8 cellular contexts compared by ENCODE assay signal in genomic region chr4:38664704-38665401, GRCh38. TPM values are rescaled to one million over a fixed set of nuclear protein-coding genes. Genes with fewer than 3 reads are reported as not detected.
DNase-seq lines count a peak whose midpoint lies in the region; FAIRE-seq and TF ChIP-seq lines count a peak whose summit lies in the region.

No MANE protein-coding gene starts in this region.

- POLR2A ChIA-PET in A673 (lab: Charles Lee; ENCODE audit: low non-redundant PET): interaction anchor here (0.7 kb wide), 1 partner anchor 142 kb away, joined by 8 read pairs; no protein-coding TSS in a partner anchor

- H3K27ac ChIP-seq in A673 (ENCODE audit: low read depth, low read length, poor library complexity, severe bottlenecking) (peak overlapping the region; percentile 98), esophagus muscularis mucosa (replicated peaks in 1 of 4) (peak overlapping the region; percentile 99 to 100 (median 100)), muscle layer of colon (ENCODE audit: low read depth, low read length) (peak overlapping the region; percentile 95), transverse colon (peak overlapping the region; percentile 100)

- no TSS peak for BruUV-seq in A673 (replicated peaks; lab: Mats Ljungman, UMichigan)

- in situ Hi-C loops in transverse colon (cut with MboI; ENCODE audit: low pct_ligation_motif_present in 1 of 4, low pct_unique_long_range_greater_than_20kb in 1 of 4, low sequenced_read_pairs in 3 of 4): no loop called here

- DNase-seq in A673 (ENCODE audit: low spot score) (peak; percentile 69), GM19239 (ENCODE audit: insufficient read length, low spot score) (no peak), NCI-H510A treated with DMSO at 0.1 percent for 48 hours (lab: John Stamatoyannopoulos, UW) (peak; percentile 46), activated T-cell treated with anti-CD3 and anti-CD28 coated beads for 4 hours (peak; percentile 35), esophagus muscularis mucosa (ENCODE audit: extremely low spot score) (no peak), transverse colon (peak; percentile 72), NK-92 (lab: John Stamatoyannopoulos, UW; ENCODE audit: unreplicated experiment) (no peak)

- H3K27me3 ChIP-seq in A673 (replicated peaks; ENCODE audit: insufficient read depth, low read depth, low read length, poor library complexity): no peaks in the 10 kb centered on the region
- no peaks in the 10 kb centered on the region for H3K27me3 ChIP-seq in esophagus muscularis mucosa
- no peaks in the 10 kb centered on the region for H3K27me3 ChIP-seq in muscle layer of colon (ENCODE audit: control insufficient read depth in 1 of 2, insufficient read depth in 2 of 2, low read length in 2 of 2)
- no peaks in the 10 kb centered on the region for H3K27me3 ChIP-seq in transverse colon

- TF ChIP-seq CTCF in A673 (conservative IDR thresholded peaks at IDR 0.05; ENCODE audit: low read depth, low read length): no peak
- no peak for TF ChIP-seq CTCF in esophagus muscularis mucosa (IDR thresholded peaks at IDR 0.05)
- TF ChIP-seq CTCF in transverse colon (IDR thresholded peaks at IDR 0.05): peak in 1 of 5 experiments; percentile 23

- H3K4me1 ChIP-seq in A673 (ENCODE audit: insufficient read depth, low read length, poor library complexity, severe bottlenecking) (peaks cover 32% of the 10 kb centered on the region), esophagus muscularis mucosa (peaks cover 46 to 59% (median 57%) of the 10 kb centered on the region in 4 donors), muscle layer of colon (ENCODE audit: insufficient read depth, low read length) (peaks cover 35% of the 10 kb centered on the region), transverse colon (peaks cover 7 to 53% (median 39%) of the 10 kb centered on the region in 4 donors)

- H3K4me3 ChIP-seq in A673 (ENCODE audit: low read depth, low read length, poor library complexity, severe bottlenecking): peak overlapping the region; percentile 96
- H3K4me3 ChIP-seq in esophagus muscularis mucosa: peak overlapping the region; percentile 94 to 99 (median 96)
- peak overlapping the region; percentile 87 to 88 for H3K4me3 ChIP-seq in muscle layer of colon (ENCODE audit: low read depth in 1 of 2, low read length in 2 of 2)
- peak overlapping the region; percentile 89 to 99 (median 94) for H3K4me3 ChIP-seq in transverse colon

- no peak for TF ChIP-seq EP300 in esophagus muscularis mucosa (IDR thresholded peaks at IDR 0.05)
- TF ChIP-seq EP300 in transverse colon (IDR thresholded peaks at IDR 0.05; ENCODE audit: low read depth): no peak

- no peak for TF ChIP-seq POLR2A in esophagus muscularis mucosa (IDR thresholded peaks at IDR 0.05; ENCODE audit: low read depth)
- TF ChIP-seq POLR2A in transverse colon (IDR thresholded peaks at IDR 0.05): peak; percentile 73

- H3K9me3 ChIP-seq in A673 (ENCODE audit: low read depth, low read length, poor library complexity, severe bottlenecking) (no peaks in the 10 kb centered on the region), esophagus muscularis mucosa (peaks cover 0 to 4% (median 0%) of the 10 kb centered on the region in 4 donors), muscle layer of colon (ENCODE audit: low read length) (no peaks in the 10 kb centered on the region), transverse colon (no peaks in the 10 kb centered on the region)

- peak; percentile 14 for FAIRE-seq in GM19239 (lab: Jason Lieb, UNC)

- intact Hi-C loops in A673 (cut with micrococcal nuclease; ENCODE audit: unreplicated experiment): no loop called here
- intact Hi-C loops in esophagus muscularis mucosa (cut with DNase I): loop anchor here (5.0 kb wide), 1 partner anchor 73 kb away; no protein-coding TSS in a partner anchor
- intact Hi-C loops in transverse colon (cut with DNase I; ENCODE audit: low total_unique reads): loop anchor here (10.0 kb wide), 1 partner anchor 70 kb away; no protein-coding TSS in a partner anchor

- WGBS in esophagus muscularis mucosa: 0% methylated on average over 21 of the region's 53 CpGs
- 3% methylated on average over 42 of the region's 53 CpGs; no CpG with 5 or more reads in 1 of the 2 donors for WGBS in transverse colon (ENCODE audit: low coverage in 1 of 2), 2 donors

- CTCF ChIA-PET in A673 (lab: Charles Lee): interaction anchor here (0.5 kb wide), 1 partner anchor 346 kb away, joined by 3 read pairs; no protein-coding TSS in a partner anchor

- peak overlapping the region; percentile 42 for H3K9ac ChIP-seq in muscle layer of colon (ENCODE audit: low read length)

- no peaks in the 10 kb centered on the region for H3K36me3 ChIP-seq in A673 (ENCODE audit: insufficient read depth, low read length, poor library complexity, severe bottlenecking)
- no peaks in the 10 kb centered on the region for H3K36me3 ChIP-seq in esophagus muscularis mucosa
- H3K36me3 ChIP-seq in muscle layer of colon (ENCODE audit: insufficient read depth, low read length): no peaks in the 10 kb centered on the region
- no peaks in the 10 kb centered on the region for H3K36me3 ChIP-seq in transverse colon

RNA-seq across cellular contexts. Expression of gene KLF3, which starts 0.9 kb away (rescaled TPM):
- total RNA-seq in A673 (2021): 36.1 and 38.4 TPM in 2 replicates
- total RNA-seq in esophagus muscularis mucosa: 10 to 100 TPM; 30.8 to 50.4 (median 40.4) TPM
- 100 to 1,000 TPM; 111 to 174 (median 132) TPM for total RNA-seq in transverse colon

Comparison
In these comparisons a context has a peak if more than half of its experiments do, and no peak if none do; other contexts are left out.
1. DNase-seq: peak in A673 (single experiment), NCI-H510A treated with DMSO at 0.1 percent for 48 hours (single experiment), activated T-cell treated with anti-CD3 and anti-CD28 coated beads for 4 hours (single experiment) and transverse colon (single experiment); none in GM19239 (single experiment), esophagus muscularis mucosa (single experiment) and NK-92 (single experiment).
2. Peak in every context shown above with its lines, with median percentiles within 50 percentile points of each other: H3K27ac ChIP-seq and H3K4me3 ChIP-seq.